ENCODE assay signal across 8 cellular contexts in the genomic region with DNA sequence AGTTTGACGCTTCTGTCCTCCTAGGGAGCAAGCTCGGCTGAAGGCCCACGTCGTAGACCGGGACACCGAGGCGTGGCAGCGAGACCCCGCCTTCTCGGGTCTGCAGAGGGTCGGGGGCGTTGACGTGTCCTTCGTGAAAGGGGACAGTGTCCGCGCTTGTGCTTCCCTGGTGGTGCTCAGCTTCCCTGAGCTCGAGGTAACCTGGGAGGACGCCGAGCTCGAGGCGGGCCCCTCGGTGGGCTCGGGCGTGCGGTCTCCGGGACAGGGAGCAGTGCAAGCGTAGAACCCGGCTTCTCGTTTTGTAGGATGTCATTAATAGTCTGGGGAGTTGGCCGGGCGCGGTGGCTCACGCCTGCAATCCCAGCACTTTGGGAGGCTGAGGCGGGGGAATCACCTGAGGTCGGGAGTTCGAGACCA. TPM values are rescaled to one million over a fixed set of nuclear protein-coding genes. Genes with fewer than 3 reads are reported as not detected.
DNase-seq lines count a peak whose midpoint lies in the region; TF ChIP-seq lines count a peak whose summit lies in the region.

No MANE protein-coding gene starts in this region.

- no peaks in the 10 kb centered on the region; the same call in 1 of the 2 replicates for H3K36me3 ChIP-seq in ES-I3 (ENCODE audit: insufficient read depth, low read length)
- H3K36me3 ChIP-seq in Loucy (ENCODE audit: insufficient read depth, low read length) = no peaks in the 10 kb centered on the region
- peaks cover 23% of the 10 kb centered on the region for H3K36me3 ChIP-seq in endodermal cell (ENCODE audit: control insufficient read depth, insufficient read depth, low read length)
- peaks cover 19% of the 10 kb centered on the region for H3K36me3 ChIP-seq in neutrophil

- H3K27me3 ChIP-seq in Loucy (ENCODE audit: insufficient read depth, low read length, poor library complexity, severe bottlenecking) (no peaks in the 10 kb centered on the region), endodermal cell (ENCODE audit: control insufficient read depth, insufficient read depth, low read length, poor library complexity, severe bottlenecking) (no peaks in the 10 kb centered on the region), neutrophil (peaks cover 42% of the 10 kb centered on the region)

- WGBS in endodermal cell (ENCODE audit: insufficient coverage in 1 of 2, insufficient read length in 1 of 2), 2 experiments = 10 to 16% methylated on average over 6 to 36 of the region's 36 CpGs

- DNase-seq in endodermal cell = no peak
- no peak for DNase-seq in dermis blood vessel endothelial cell
- no peak for DNase-seq in H4 (ENCODE audit: low spot score)
- DNase-seq in NCI-H446 treated with DMSO at 0.1 percent for 48 hours (lab: John Stamatoyannopoulos, UW) = no peak
- no peak for DNase-seq in NCI-H510A treated with DMSO at 0.1 percent for 48 hours (lab: John Stamatoyannopoulos, UW)

- H3K27me3 Mint-ChIP-seq in endodermal cell (ENCODE audit: insufficient read depth) = peaks cover 15% of the 10 kb centered on the region

- no peaks in the 10 kb centered on the region for H3K9me3 Mint-ChIP-seq in endodermal cell

- peaks cover 11% of the 10 kb centered on the region; the same call in 1 of the 2 replicates for H3K79me2 ChIP-seq in Loucy (ENCODE audit: insufficient read depth, low read length)

- H3K4me1 Mint-ChIP-seq in endodermal cell = peaks cover 31% of the 10 kb centered on the region

- peak overlapping the region; percentile 91 for H3K4me2 ChIP-seq in Loucy (ENCODE audit: low read depth, low read length, poor library complexity, severe bottlenecking)

- H3K4me3 Mint-ChIP-seq in endodermal cell = peak overlapping the region; percentile 87

- H3K4me3 ChIP-seq in Loucy (ENCODE audit: low read length, poor library complexity, severe bottlenecking) (peak overlapping the region; percentile 93), endodermal cell (ENCODE audit: low read length) (peak overlapping the region; percentile 96), neutrophil (ENCODE audit: low read depth in 1 of 2, low read length in 1 of 2) (peak overlapping the region; percentile 80 to 87)

- peaks cover 5% of the 10 kb centered on the region; the same call in 1 of the 2 replicates for H3K4me1 ChIP-seq in ES-I3 (ENCODE audit: insufficient read depth, low read length)
- H3K4me1 ChIP-seq in Loucy (ENCODE audit: insufficient read depth, low read length, poor library complexity, severe bottlenecking) = peaks cover 7% of the 10 kb centered on the region
- H3K4me1 ChIP-seq in endodermal cell (ENCODE audit: control insufficient read depth, insufficient read depth, low read length) = peaks cover 6% of the 10 kb centered on the region
- H3K4me1 ChIP-seq in neutrophil (ENCODE audit: control insufficient read depth in 1 of 2, insufficient read depth in 1 of 2, low read depth in 1 of 2, low read length in 1 of 2) = peaks cover 13 to 16% of the 10 kb centered on the region in 2 experiments

- H2AFZ ChIP-seq in Loucy (ENCODE audit: low read length) = peak overlapping the region; percentile 98

- peak overlapping the region; percentile 89 for H3K9ac ChIP-seq in ES-I3 (ENCODE audit: low read depth, low read length)
- peak overlapping the region; percentile 76 for H3K9ac ChIP-seq in Loucy (ENCODE audit: low read depth, low read length, poor library complexity, severe bottlenecking)
- peak overlapping the region; percentile 92 for H3K9ac ChIP-seq in endodermal cell (ENCODE audit: extremely low read depth, low read length, poor library complexity, severe bottlenecking)

- H4K20me1 ChIP-seq in Loucy (ENCODE audit: insufficient read depth, low read length, poor library complexity, severe bottlenecking) = peaks cover 8% of the 10 kb centered on the region

- H3K9me2 ChIP-seq in Loucy (replicated peaks; ENCODE audit: low read depth, low read length) = no peaks in the 10 kb centered on the region

- H3K9me3 ChIP-seq in ES-I3 (ENCODE audit: control insufficient read depth, insufficient read depth, low read length) = no peaks in the 10 kb centered on the region
- no peaks in the 10 kb centered on the region for H3K9me3 ChIP-seq in Loucy (ENCODE audit: insufficient read depth, low read depth, low read length)
- H3K9me3 ChIP-seq in endodermal cell (ENCODE audit: control insufficient read depth, low read length) = no peaks in the 10 kb centered on the region
- H3K9me3 ChIP-seq in neutrophil = no peaks in the 10 kb centered on the region

- no peak for TF ChIP-seq CTCF in Loucy (conservative IDR thresholded peaks at IDR 0.05; ENCODE audit: low read length)
- TF ChIP-seq CTCF in endodermal cell (conservative IDR thresholded peaks at IDR 0.05) = no peak
- TF ChIP-seq CTCF in neutrophil (IDR thresholded peaks at IDR 0.05) = no peak

- H3K36me3 Mint-ChIP-seq in endodermal cell (ENCODE audit: low read depth) = peaks cover 33% of the 10 kb centered on the region

- peak overlapping the region; percentile 94 for H3K27ac ChIP-seq in endodermal cell (ENCODE audit: low read depth, low read length)
- H3K27ac ChIP-seq in neutrophil = peak overlapping the region; percentile 77

- peak overlapping the region; percentile 97 for H3K27ac Mint-ChIP-seq in endodermal cell

- 0 out of 2 replicates have a peak, but pooled peaks cover 3% of the 10 kb centered on the region for H3F3A ChIP-seq in Loucy (ENCODE audit: low read depth)

RNA-seq across cellular contexts. Expression of gene ENDOV, which starts 0.7 kb away (rescaled TPM):
- total RNA-seq in endodermal cell = 10 to 100 TPM; 38.8 to 47.1 TPM
- 33.2 TPM for polyA plus RNA-seq in endodermal cell (2013, experiment 1 of 2)
- 32.9 TPM for polyA plus RNA-seq in endodermal cell (2013, experiment 2 of 2)
- total RNA-seq in dermis blood vessel endothelial cell = 19.5 and 27.6 TPM in 2 replicates
- total RNA-seq in H4 (2014; rRNA removed; shearing (Covaris generic)) = 33.6 and 40.7 TPM in 2 replicates
